In the genomic region with DNA sequence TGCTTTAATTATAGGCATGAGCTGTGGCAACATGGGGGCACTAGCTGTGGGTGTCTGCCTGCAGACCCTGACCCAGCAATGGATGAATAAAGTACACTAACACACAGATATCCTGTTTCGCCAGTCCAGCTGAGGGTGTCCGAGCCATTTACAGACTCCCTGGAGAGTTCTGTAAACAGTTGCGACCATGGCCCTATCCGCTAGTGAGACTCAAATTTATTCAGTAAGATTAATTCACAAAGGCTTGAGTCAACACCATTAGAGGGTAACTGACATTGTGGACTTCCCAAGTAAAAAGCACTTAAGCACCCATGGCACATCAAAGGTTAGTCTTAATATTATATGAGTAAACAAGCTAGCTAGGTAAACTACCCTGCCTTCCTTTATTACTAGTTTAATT, we compare ENCODE assay signal across 2 cellular contexts.
TF ChIP-seq lines count a peak whose summit lies in the region.

No MANE protein-coding gene starts in this region.

TF ChIP-seq in K562, 482 proteins besides CTCF, POLR2A, EP300 and RAD21:
- TF ChIP-seq JUNB (CRISPR knock-in tag; conservative IDR thresholded peaks at IDR 0.05) (no peak), ATF1 (CRISPR knock-in tag; IDR thresholded peaks at IDR 0.05) (no peak), ATF1 (tag; IDR thresholded peaks at IDR 0.05) (no peak), MAFK (IDR thresholded peaks at IDR 0.05; ENCODE audit: low read length) (no peak), ZC3H11A (IDR thresholded peaks at IDR 0.05; ENCODE audit: low read depth, low read length) (no peak), CXXC5 (CRISPR knock-in tag; IDR thresholded peaks at IDR 0.05) (no peak), MEIS2 (IDR thresholded peaks at IDR 0.05; ENCODE audit: partially characterized antibody) (no peak), NCOA1 (IDR thresholded peaks at IDR 0.05; ENCODE audit: low read depth) (no peak), DDX20 (tag; IDR thresholded peaks at IDR 0.05; ENCODE audit: low read depth) (no peak), RUNX1 (IDR thresholded peaks at IDR 0.05; ENCODE audit: low read depth) (no peak)

TF ChIP-seq in SK-N-SH, 30 proteins besides CTCF, POLR2A, EP300 and RAD21:
- no peak for TF ChIP-seq RCOR1 (IDR thresholded peaks at IDR 0.05; ENCODE audit: low read length)
- TF ChIP-seq TCF12 (IDR thresholded peaks at IDR 0.05) = no peak
- no peak for TF ChIP-seq ELF1 (IDR thresholded peaks at IDR 0.05)
- TF ChIP-seq SIN3A (IDR thresholded peaks at IDR 0.05; ENCODE audit: borderline replicate concordance, low read depth, low read length) = no peak
- TF ChIP-seq YY1 (IDR thresholded peaks at IDR 0.05; ENCODE audit: low read depth) = no peak
- no peak for TF ChIP-seq FOXJ3 (CRISPR knock-in tag; IDR thresholded peaks at IDR 0.05)
- no peak for TF ChIP-seq SMC3 (IDR thresholded peaks at IDR 0.05; ENCODE audit: low read depth, low read length)
- TF ChIP-seq, protein P1, sequence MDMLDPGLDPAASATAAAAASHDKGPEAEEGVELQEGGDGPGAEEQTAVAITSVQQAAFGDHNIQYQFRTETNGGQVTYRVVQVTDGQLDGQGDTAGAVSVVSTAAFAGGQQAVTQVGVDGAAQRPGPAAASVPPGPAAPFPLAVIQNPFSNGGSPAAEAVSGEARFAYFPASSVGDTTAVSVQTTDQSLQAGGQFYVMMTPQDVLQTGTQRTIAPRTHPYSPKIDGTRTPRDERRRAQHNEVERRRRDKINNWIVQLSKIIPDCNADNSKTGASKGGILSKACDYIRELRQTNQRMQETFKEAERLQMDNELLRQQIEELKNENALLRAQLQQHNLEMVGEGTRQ (IDR thresholded peaks at IDR 0.05; ENCODE audit: borderline replicate concordance, low read depth, low read length) = no peak
- no peak for TF ChIP-seq MEF2A (IDR thresholded peaks at IDR 0.05; ENCODE audit: borderline replicate concordance, low read depth)
- no peak for TF ChIP-seq MXI1 (IDR thresholded peaks at IDR 0.05; ENCODE audit: low read depth, low read length)
- TF ChIP-seq NFIC (IDR thresholded peaks at IDR 0.05; ENCODE audit: borderline replicate concordance) = no peak
TF ChIP-seq in SK-N-SH: peak in this region for 0.
